Comparison of ENCODE assay signal across 1 cellular context in the genomic region with DNA sequence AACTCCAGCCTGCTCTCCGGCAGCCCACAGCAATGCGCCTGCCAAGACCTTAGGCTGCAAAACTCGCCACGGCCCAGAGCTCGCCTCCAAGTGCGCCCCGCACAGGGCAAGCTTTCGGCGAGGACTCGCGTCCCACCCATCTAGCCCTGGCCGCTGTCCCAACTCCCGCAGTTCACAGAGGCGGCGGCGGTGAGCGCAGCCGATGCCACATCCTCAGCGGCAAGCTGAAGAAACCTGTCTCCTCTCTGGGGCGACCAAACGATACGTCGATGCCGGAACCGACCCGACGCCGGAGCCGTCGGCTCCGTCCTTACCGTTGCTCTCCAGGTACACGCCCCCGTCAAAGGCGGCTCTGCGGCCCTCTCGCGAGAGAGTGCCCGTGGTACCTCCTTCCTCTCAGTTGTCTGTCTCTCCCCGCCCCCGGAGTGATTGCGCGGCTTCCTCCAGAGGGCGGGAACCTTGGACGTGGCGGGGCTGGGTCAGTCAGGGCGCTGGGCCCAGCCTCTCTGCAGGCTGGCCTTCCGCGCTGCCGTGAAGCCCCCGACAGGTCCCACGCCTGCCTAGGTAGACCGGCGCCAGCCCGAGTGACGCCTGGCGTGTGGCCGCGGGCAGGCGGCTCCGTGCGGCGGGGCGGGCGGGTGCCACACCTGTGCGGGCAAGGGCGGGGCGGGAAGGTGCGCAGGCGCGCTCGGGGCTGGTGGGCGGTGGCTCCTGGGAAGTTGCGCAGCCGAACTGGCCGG.
TF ChIP-seq lines count a peak whose summit lies in the region.

No MANE protein-coding gene starts in this region.

TF ChIP-seq in K562, 482 proteins besides CTCF, POLR2A, EP300 and RAD21 (continued from another document and continues in another):
- TF ChIP-seq SMAD1 (IDR thresholded peaks at IDR 0.05; ENCODE audit: low read depth, low read length, partially characterized antibody) (peak; percentile 26), CEBPB (tag; IDR thresholded peaks at IDR 0.05) (no peak), MYNN (IDR thresholded peaks at IDR 0.05) (no peak), MYNN (CRISPR knock-in tag; IDR thresholded peaks at IDR 0.05) (no peak), ZNF263 (CRISPR knock-in tag; IDR thresholded peaks at IDR 0.05; ENCODE audit: borderline replicate concordance) (no peak), SETDB1 (IDR thresholded peaks at IDR 0.05; ENCODE audit: low read length) (peak; percentile 25), CBFA2T2 (conservative IDR thresholded peaks at IDR 0.05) (no peak), ZEB2 (IDR thresholded peaks at IDR 0.05) (peak; percentile 21; the same call in 1 of the 2 replicates), RBM14 (IDR thresholded peaks at IDR 0.05; ENCODE audit: borderline replicate concordance, insufficient read depth, low read depth, low read length) (no peak), SPI1 (IDR thresholded peaks at IDR 0.05; ENCODE audit: borderline replicate concordance, low read depth, low read length) (0 out of 2 replicates have a peak, but pooled peaks have one; percentile 14), ETV6 (IDR thresholded peaks at IDR 0.05; ENCODE audit: borderline replicate concordance in 1 of 2, low read depth in 2 of 2, low read length in 1 of 2) (no peak), ETV6 (CRISPR knock-in tag; IDR thresholded peaks at IDR 0.05; ENCODE audit: borderline replicate concordance) (no peak; the same call in 1 of the 2 replicates), TAF1 (IDR thresholded peaks at IDR 0.05; ENCODE audit: control insufficient read depth, extremely low read depth, insufficient read depth, low read length, severe bottlenecking) (peak; percentile 48), RCOR1 (IDR thresholded peaks at IDR 0.05; ENCODE audit: borderline replicate concordance in 1 of 2, low read depth in 2 of 2, low read length in 2 of 2) (peak in 1 of 2 experiments; percentile 47; a peak in 2 of 4 replicates), KAT8 (IDR thresholded peaks at IDR 0.05; ENCODE audit: low read depth) (no peak), SIN3B (IDR thresholded peaks at IDR 0.05; ENCODE audit: low read depth) (no peak; the same call in 1 of the 2 replicates), SP1 (CRISPR knock-in tag; IDR thresholded peaks at IDR 0.05) (peak; percentile 84), ZNF212 (CRISPR knock-in tag; IDR thresholded peaks at IDR 0.05) (no peak), ZC3H11A (IDR thresholded peaks at IDR 0.05; ENCODE audit: low read depth, low read length) (0 out of 2 replicates have a peak, but pooled peaks have one; percentile 18), TBP (optimal IDR thresholded peaks at IDR 0.05; ENCODE audit: low read depth, low read length) (peak; percentile 73), NFIC (IDR thresholded peaks at IDR 0.05) (peak; percentile 94), TBL1XR1 (IDR thresholded peaks at IDR 0.05; ENCODE audit: low read length in 2 of 2) (peak in 1 of 2 experiments; percentile 30; a peak in 1 of 4 replicates), EHMT2 (IDR thresholded peaks at IDR 0.05) (no peak)
- TF ChIP-seq, protein P1, sequence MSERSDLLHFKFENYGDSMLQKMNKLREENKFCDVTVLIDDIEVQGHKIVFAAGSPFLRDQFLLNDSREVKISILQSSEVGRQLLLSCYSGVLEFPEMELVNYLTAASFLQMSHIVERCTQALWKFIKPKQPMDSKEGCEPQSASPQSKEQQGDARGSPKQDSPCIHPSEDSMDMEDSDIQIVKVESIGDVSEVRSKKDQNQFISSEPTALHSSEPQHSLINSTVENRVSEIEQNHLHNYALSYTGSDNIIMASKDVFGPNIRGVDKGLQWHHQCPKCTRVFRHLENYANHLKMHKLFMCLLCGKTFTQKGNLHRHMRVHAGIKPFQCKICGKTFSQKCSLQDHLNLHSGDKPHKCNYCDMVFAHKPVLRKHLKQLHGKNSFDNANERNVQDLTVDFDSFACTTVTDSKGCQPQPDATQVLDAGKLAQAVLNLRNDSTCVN (CRISPR knock-in tag; IDR thresholded peaks at IDR 0.05): no peak
- TF ChIP-seq, protein P2, sequence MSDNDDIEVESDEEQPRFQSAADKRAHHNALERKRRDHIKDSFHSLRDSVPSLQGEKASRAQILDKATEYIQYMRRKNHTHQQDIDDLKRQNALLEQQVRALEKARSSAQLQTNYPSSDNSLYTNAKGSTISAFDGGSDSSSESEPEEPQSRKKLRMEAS (CRISPR knock-in tag; IDR thresholded peaks at IDR 0.05): peak; percentile 83; the same call in 1 of the 2 replicates
- TF ChIP-seq, protein P3, sequence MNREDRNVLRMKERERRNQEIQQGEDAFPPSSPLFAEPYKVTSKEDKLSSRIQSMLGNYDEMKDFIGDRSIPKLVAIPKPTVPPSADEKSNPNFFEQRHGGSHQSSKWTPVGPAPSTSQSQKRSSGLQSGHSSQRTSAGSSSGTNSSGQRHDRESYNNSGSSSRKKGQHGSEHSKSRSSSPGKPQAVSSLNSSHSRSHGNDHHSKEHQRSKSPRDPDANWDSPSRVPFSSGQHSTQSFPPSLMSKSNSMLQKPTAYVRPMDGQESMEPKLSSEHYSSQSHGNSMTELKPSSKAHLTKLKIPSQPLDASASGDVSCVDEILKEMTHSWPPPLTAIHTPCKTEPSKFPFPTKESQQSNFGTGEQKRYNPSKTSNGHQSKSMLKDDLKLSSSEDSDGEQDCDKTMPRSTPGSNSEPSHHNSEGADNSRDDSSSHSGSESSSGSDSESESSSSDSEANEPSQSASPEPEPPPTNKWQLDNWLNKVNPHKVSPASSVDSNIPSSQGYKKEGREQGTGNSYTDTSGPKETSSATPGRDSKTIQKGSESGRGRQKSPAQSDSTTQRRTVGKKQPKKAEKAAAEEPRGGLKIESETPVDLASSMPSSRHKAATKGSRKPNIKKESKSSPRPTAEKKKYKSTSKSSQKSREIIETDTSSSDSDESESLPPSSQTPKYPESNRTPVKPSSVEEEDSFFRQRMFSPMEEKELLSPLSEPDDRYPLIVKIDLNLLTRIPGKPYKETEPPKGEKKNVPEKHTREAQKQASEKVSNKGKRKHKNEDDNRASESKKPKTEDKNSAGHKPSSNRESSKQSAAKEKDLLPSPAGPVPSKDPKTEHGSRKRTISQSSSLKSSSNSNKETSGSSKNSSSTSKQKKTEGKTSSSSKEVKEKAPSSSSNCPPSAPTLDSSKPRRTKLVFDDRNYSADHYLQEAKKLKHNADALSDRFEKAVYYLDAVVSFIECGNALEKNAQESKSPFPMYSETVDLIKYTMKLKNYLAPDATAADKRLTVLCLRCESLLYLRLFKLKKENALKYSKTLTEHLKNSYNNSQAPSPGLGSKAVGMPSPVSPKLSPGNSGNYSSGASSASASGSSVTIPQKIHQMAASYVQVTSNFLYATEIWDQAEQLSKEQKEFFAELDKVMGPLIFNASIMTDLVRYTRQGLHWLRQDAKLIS (CRISPR knock-in tag; IDR thresholded peaks at IDR 0.05): peak; percentile 80
- TF ChIP-seq, protein P4, sequence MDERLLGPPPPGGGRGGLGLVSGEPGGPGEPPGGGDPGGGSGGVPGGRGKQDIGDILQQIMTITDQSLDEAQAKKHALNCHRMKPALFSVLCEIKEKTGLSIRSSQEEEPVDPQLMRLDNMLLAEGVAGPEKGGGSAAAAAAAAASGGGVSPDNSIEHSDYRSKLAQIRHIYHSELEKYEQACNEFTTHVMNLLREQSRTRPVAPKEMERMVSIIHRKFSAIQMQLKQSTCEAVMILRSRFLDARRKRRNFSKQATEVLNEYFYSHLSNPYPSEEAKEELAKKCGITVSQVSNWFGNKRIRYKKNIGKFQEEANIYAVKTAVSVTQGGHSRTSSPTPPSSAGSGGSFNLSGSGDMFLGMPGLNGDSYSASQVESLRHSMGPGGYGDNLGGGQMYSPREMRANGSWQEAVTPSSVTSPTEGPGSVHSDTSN (CRISPR knock-in tag; IDR thresholded peaks at IDR 0.05; ENCODE audit: low read depth): no peak
- TF ChIP-seq, protein P4 (tag; conservative IDR thresholded peaks at IDR 0.05; ENCODE audit: low read depth): no peak
- TF ChIP-seq, protein P5, sequence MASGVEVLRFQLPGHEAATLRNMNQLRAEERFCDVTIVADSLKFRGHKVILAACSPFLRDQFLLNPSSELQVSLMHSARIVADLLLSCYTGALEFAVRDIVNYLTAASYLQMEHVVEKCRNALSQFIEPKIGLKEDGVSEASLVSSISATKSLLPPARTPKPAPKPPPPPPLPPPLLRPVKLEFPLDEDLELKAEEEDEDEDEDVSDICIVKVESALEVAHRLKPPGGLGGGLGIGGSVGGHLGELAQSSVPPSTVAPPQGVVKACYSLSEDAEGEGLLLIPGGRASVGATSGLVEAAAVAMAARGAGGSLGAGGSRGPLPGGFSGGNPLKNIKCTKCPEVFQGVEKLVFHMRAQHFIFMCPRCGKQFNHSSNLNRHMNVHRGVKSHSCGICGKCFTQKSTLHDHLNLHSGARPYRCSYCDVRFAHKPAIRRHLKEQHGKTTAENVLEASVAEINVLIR (CRISPR knock-in tag; IDR thresholded peaks at IDR 0.05): no peak
- TF ChIP-seq, protein P6, sequence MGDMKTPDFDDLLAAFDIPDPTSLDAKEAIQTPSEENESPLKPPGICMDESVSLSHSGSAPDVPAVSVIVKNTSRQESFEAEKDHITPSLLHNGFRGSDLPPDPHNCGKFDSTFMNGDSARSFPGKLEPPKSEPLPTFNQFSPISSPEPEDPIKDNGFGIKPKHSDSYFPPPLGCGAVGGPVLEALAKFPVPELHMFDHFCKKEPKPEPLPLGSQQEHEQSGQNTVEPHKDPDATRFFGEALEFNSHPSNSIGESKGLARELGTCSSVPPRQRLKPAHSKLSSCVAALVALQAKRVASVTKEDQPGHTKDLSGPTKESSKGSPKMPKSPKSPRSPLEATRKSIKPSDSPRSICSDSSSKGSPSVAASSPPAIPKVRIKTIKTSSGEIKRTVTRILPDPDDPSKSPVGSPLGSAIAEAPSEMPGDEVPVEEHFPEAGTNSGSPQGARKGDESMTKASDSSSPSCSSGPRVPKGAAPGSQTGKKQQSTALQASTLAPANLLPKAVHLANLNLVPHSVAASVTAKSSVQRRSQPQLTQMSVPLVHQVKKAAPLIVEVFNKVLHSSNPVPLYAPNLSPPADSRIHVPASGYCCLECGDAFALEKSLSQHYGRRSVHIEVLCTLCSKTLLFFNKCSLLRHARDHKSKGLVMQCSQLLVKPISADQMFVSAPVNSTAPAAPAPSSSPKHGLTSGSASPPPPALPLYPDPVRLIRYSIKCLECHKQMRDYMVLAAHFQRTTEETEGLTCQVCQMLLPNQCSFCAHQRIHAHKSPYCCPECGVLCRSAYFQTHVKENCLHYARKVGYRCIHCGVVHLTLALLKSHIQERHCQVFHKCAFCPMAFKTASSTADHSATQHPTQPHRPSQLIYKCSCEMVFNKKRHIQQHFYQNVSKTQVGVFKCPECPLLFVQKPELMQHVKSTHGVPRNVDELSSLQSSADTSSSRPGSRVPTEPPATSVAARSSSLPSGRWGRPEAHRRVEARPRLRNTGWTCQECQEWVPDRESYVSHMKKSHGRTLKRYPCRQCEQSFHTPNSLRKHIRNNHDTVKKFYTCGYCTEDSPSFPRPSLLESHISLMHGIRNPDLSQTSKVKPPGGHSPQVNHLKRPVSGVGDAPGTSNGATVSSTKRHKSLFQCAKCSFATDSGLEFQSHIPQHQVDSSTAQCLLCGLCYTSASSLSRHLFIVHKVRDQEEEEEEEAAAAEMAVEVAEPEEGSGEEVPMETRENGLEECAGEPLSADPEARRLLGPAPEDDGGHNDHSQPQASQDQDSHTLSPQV (IDR thresholded peaks at IDR 0.05): no peak
- TF ChIP-seq, protein P7, sequence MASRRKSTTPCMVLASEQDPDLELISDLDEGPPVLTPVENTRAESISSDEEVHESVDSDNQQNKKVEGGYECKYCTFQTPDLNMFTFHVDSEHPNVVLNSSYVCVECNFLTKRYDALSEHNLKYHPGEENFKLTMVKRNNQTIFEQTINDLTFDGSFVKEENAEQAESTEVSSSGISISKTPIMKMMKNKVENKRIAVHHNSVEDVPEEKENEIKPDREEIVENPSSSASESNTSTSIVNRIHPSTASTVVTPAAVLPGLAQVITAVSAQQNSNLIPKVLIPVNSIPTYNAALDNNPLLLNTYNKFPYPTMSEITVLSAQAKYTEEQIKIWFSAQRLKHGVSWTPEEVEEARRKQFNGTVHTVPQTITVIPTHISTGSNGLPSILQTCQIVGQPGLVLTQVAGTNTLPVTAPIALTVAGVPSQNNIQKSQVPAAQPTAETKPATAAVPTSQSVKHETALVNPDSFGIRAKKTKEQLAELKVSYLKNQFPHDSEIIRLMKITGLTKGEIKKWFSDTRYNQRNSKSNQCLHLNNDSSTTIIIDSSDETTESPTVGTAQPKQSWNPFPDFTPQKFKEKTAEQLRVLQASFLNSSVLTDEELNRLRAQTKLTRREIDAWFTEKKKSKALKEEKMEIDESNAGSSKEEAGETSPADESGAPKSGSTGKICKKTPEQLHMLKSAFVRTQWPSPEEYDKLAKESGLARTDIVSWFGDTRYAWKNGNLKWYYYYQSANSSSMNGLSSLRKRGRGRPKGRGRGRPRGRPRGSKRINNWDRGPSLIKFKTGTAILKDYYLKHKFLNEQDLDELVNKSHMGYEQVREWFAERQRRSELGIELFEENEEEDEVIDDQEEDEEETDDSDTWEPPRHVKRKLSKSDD (conservative IDR thresholded peaks at IDR 0.05; ENCODE audit: low read length): 0 out of 2 replicates have a peak, but pooled peaks have one; percentile 34
- TF ChIP-seq, protein P8, sequence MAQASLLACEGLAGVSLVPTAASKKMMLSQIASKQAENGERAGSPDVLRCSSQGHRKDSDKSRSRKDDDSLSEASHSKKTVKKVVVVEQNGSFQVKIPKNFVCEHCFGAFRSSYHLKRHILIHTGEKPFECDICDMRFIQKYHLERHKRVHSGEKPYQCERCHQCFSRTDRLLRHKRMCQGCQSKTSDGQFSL (CRISPR knock-in tag; IDR thresholded peaks at IDR 0.05): peak; percentile 56; the same call in 1 of the 2 replicates
- TF ChIP-seq, protein P8 (tag; IDR thresholded peaks at IDR 0.05): no peak
- TF ChIP-seq, protein P9, sequence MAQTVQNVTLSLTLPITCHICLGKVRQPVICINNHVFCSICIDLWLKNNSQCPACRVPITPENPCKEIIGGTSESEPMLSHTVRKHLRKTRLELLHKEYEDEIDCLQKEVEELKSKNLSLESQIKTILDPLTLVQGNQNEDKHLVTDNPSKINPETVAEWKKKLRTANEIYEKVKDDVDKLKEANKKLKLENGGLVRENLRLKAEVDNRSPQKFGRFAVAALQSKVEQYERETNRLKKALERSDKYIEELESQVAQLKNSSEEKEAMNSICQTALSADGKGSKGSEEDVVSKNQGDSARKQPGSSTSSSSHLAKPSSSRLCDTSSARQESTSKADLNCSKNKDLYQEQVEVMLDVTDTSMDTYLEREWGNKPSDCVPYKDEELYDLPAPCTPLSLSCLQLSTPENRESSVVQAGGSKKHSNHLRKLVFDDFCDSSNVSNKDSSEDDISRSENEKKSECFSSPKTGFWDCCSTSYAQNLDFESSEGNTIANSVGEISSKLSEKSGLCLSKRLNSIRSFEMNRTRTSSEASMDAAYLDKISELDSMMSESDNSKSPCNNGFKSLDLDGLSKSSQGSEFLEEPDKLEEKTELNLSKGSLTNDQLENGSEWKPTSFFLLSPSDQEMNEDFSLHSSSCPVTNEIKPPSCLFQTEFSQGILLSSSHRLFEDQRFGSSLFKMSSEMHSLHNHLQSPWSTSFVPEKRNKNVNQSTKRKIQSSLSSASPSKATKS (CRISPR knock-in tag; IDR thresholded peaks at IDR 0.05): no peak
